8 cellular contexts compared by ENCODE assay signal in the genomic region with DNA sequence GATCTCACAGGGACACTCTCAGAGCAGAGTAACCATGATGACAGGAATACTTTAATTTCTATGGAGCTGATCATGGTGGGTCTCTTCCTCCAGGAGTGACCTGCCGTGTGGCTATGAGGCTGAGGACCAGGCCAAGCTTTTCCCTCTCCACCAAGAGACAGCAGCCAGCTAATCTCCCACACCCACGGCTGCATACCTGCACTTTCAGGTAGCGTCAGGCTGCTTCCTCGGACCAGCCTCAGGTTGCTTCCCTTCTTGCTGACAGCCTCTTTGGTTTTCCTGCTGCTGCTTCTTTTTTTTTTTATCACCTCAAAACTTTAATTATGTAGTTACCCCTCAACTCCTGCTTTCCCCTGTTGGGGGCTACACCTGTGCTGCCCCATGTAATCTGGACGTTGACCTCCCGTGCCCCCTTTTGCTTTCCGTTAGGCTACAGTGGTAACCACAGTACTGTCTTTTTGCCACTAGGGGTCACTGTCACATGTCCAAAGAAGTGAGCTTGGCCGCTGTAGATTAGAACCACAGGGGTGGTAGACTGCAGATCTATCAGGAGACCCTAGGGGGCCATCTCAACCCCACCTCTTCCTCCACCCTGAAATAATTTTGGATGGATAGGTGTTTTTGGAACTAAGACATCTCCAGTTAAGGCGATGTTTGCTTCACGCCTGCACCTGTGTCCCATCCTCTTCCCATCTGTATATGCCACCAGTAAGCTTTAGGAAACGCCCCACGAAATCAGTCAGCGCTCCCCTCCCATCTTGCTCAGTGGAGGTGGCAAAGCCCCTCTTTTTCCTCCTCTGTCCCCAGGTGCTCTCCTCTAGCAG. TPM values are rescaled to one million over a fixed set of nuclear protein-coding genes. Genes with fewer than 3 reads are reported as not detected.
DNase-seq lines count a peak whose midpoint lies in the region; ATAC-seq and TF ChIP-seq lines count a peak whose summit lies in the region.

No MANE protein-coding gene starts in this region.

- H2AFZ ChIP-seq in smooth muscle cell (ENCODE audit: low read depth) = no peak overlapping the region

- no peak overlapping the region for H3K4me3 ChIP-seq in smooth muscle cell

- H4K20me1 ChIP-seq in smooth muscle cell (ENCODE audit: low read depth) = no peaks in the 10 kb centered on the region

- H3K36me3 ChIP-seq in smooth muscle cell (ENCODE audit: low read depth) = no peaks in the 10 kb centered on the region

- 56% methylated on average over 13 of the region's 13 CpGs for WGBS in smooth muscle cell (ENCODE audit: low lambda C conversion rate)

- no peak overlapping the region for H3K27ac ChIP-seq in smooth muscle cell (ENCODE audit: low read depth)

- H3K9me3 ChIP-seq in smooth muscle cell (replicated peaks; ENCODE audit: low read depth) = no peaks in the 10 kb centered on the region

- peaks cover 14% of the 10 kb centered on the region for H3K27me3 ChIP-seq in smooth muscle cell (ENCODE audit: low read depth)

- H3K4me2 ChIP-seq in smooth muscle cell = no peak overlapping the region

- no peak overlapping the region for H3K9ac ChIP-seq in smooth muscle cell (ENCODE audit: low read depth)

- H3K4me1 ChIP-seq in smooth muscle cell (ENCODE audit: low read depth) = no peaks in the 10 kb centered on the region

- DNase-seq in AG08395 (ENCODE audit: low spot score) = peak; percentile 94
- DNase-seq in NCI-H2081 treated with DMSO at 0.1 percent for 48 hours (lab: John Stamatoyannopoulos, UW) = peak; percentile 32
- peak; percentile 100 for DNase-seq in T1000 (lab: John Stamatoyannopoulos, UW)
- peak; percentile 86 for DNase-seq in astrocyte of the hippocampus (ENCODE audit: low read depth, low spot score)
- DNase-seq in iPS DF 19.7 (ENCODE audit: low read depth, low spot score) = peak; percentile 67
- DNase-seq in smooth muscle cell (lab: John Stamatoyannopoulos, UW; ENCODE audit: unreplicated experiment) = peak; percentile 8

- no peaks in the 10 kb centered on the region for H3K79me2 ChIP-seq in smooth muscle cell (ENCODE audit: low read depth)

- peak; percentile 87 for ATAC-seq in GM18858 (IDR thresholded peaks at IDR 0.05; ENCODE audit: unreplicated experiment)
- ATAC-seq in HG03045 (IDR thresholded peaks at IDR 0.05; ENCODE audit: unreplicated experiment) = peak; percentile 87

- peak; percentile 80 for TF ChIP-seq CTCF in smooth muscle cell (IDR thresholded peaks at IDR 0.05; ENCODE audit: borderline replicate concordance, insufficient read depth, poor library complexity, severe bottlenecking)

- H3F3A ChIP-seq in smooth muscle cell (ENCODE audit: low read depth) = no peaks in the 10 kb centered on the region

RNA-seq across cellular contexts. Expression of a gene that starts 7.8 kb away (rescaled TPM):
- 39.5 and 53.8 TPM in 2 replicates for total RNA-seq in smooth muscle cell
- 33.3 and 41.1 TPM in 2 replicates for polyA plus RNA-seq in smooth muscle cell

RNA-seq across cellular contexts. Expression of a gene that starts 21.4 kb away (rescaled TPM):
- total RNA-seq in smooth muscle cell = 28.9 and 29.4 TPM in 2 replicates
- polyA plus RNA-seq in smooth muscle cell = 43.0 and 48.2 TPM in 2 replicates

RNA-seq across cellular contexts. Expression of a gene that starts 28.0 kb away (rescaled TPM):
- 13.9 and 18.5 TPM in 2 replicates for total RNA-seq in smooth muscle cell
- 1.5 and 3.8 TPM in 2 replicates for polyA plus RNA-seq in smooth muscle cell

RNA-seq across cellular contexts. Expression of a gene that starts 33.4 kb away (rescaled TPM):
- 2.2 and 2.8 TPM in 2 replicates for total RNA-seq in smooth muscle cell
- 0.34 and 0.53 TPM in 2 replicates for polyA plus RNA-seq in smooth muscle cell

RNA-seq across cellular contexts. Expression of a gene that starts 36.2 kb away (rescaled TPM):
- 88.0 and 107 TPM in 2 replicates for total RNA-seq in smooth muscle cell
- 119 and 127 TPM in 2 replicates for polyA plus RNA-seq in smooth muscle cell

Comparison
In these comparisons a context has a peak if more than half of its experiments do, and no peak if none do; other contexts are left out.
1. DNase-seq: peak in every context shown above with its lines; median percentile 100 in T1000; 94 in AG08395; 86 in astrocyte of the hippocampus; 67 in iPS DF 19.7; 32 in NCI-H2081 treated with DMSO at 0.1 percent for 48 hours; 8 in smooth muscle cell.